In the genomic region with DNA sequence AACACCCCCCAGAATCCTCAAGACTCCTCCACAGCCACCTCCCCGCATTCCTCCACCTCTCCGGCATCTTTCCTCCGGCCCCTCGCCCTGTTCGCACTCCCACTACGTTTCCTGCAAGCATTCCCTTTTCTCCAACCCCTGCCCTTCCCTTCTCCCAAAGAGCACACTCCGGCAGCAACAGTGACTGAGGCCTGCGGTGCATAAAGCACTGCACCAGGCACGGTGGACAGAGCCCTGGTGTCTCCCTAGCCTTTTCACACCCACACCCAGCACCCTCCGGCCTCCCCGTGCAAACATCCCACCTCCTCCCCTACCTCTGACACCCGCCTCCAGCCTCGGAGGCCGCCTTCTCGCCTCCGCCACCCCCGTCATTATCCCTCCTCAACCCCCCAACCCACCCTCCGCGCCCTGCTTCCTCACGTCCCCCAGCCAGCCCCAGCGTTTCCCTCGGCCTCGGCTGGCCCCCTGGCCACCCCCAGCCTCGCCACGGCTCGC, we compare ENCODE assay signal across 8 cellular contexts. TPM values are rescaled to one million over a fixed set of nuclear protein-coding genes. Genes with fewer than 3 reads are reported as not detected.
DNase-seq lines count a peak whose midpoint lies in the region; ATAC-seq, FAIRE-seq and TF ChIP-seq lines count a peak whose summit lies in the region.

No MANE protein-coding gene starts in this region.

- H3K9ac ChIP-seq in adipocyte (ENCODE audit: low read length) = peak overlapping the region; percentile 95

- intact Hi-C loops in PC-9 (cut with micrococcal nuclease; ENCODE audit: unreplicated experiment) (loop anchor here (2.0 to 10.0 kb wide), 2 partner anchors 310 to 380 kb away; no protein-coding TSS in a partner anchor), heart right ventricle (cut with DNase I) (loop anchor here in 1 of 10 donors (10.0 kb wide), 1 partner anchor 140 kb away; no protein-coding TSS in a partner anchor), pancreas (cut with DNase I) (no loop called here)

- TF ChIP-seq CTCF in PC-9 (conservative IDR thresholded peaks at IDR 0.05) (no peak), heart right ventricle (IDR thresholded peaks at IDR 0.05) (no peak), pancreas (IDR thresholded peaks at IDR 0.05) (no peak)

- POLR2A ChIA-PET in PC-9 (lab: Charles Lee; ENCODE audit: unreplicated experiment) = interaction anchor here (0.5 to 0.7 kb wide), 5 partner anchors 39 to 587 kb away, joined by 3 to 8 read pairs (median 4); no protein-coding TSS in a partner anchor

- 1% methylated on average over 26 of the region's 26 CpGs for WGBS in heart right ventricle, 2 donors
- 0% methylated on average over 21 to 26 of the region's 26 CpGs for WGBS in pancreas, 2 donors

- no peaks in the 10 kb centered on the region for H3K9me3 ChIP-seq in PC-9 (ENCODE audit: insufficient read depth, low read depth)
- no peaks in the 10 kb centered on the region for H3K9me3 ChIP-seq in adipocyte (ENCODE audit: control insufficient read depth, low read length)
- no peaks in the 10 kb centered on the region for H3K9me3 ChIP-seq in heart right ventricle
- H3K9me3 ChIP-seq in pancreas = no peaks in the 10 kb centered on the region

- BruUV-seq in PC-9 (replicated peaks; lab: Mats Ljungman, UMichigan) = no TSS peak

- H3K27me3 ChIP-seq in PC-9 (ENCODE audit: insufficient read depth, low read depth) (no peaks in the 10 kb centered on the region), adipocyte (replicated peaks; ENCODE audit: control insufficient read depth, insufficient read depth, low read length) (no peaks in the 10 kb centered on the region), heart right ventricle (no peaks in the 10 kb centered on the region), pancreas (no peaks in the 10 kb centered on the region)

- peaks cover 61% of the 10 kb centered on the region for H3K79me2 ChIP-seq in PC-9 (ENCODE audit: low read depth)

- CTCF ChIA-PET in PC-9 (lab: Charles Lee) = interaction anchor here (0.6 to 0.7 kb wide), 2 partner anchors 53 to 54 kb away, joined by 7 to 11 read pairs; no protein-coding TSS in a partner anchor

- H2AFZ ChIP-seq in PC-9 = peak overlapping the region; percentile 83

- peak overlapping the region; percentile 97 for H3K4me2 ChIP-seq in PC-9

- H3K9me2 ChIP-seq in PC-9 (ENCODE audit: insufficient read depth) = no peaks in the 10 kb centered on the region

- H4K20me1 ChIP-seq in PC-9 (ENCODE audit: insufficient read depth) = peaks cover 24% of the 10 kb centered on the region

- no peaks in the 10 kb centered on the region for H3K36me3 ChIP-seq in PC-9 (ENCODE audit: low read depth)
- H3K36me3 ChIP-seq in adipocyte (ENCODE audit: control insufficient read depth, insufficient read depth, low read length, severe bottlenecking) = no peaks in the 10 kb centered on the region
- peaks cover 0 to 10% (median 0%) of the 10 kb centered on the region in 9 donors for H3K36me3 ChIP-seq in heart right ventricle
- H3K36me3 ChIP-seq in pancreas = no peaks in the 10 kb centered on the region

- peak; percentile 22 for ATAC-seq in HG03025 (IDR thresholded peaks at IDR 0.05; ENCODE audit: low FRiP score, unreplicated experiment)
- peak; percentile 32 to 62 (median 44) for ATAC-seq in heart right ventricle
- peak; percentile 39 to 61 (median 58) for ATAC-seq in pancreas
- ATAC-seq in GM19452 (IDR thresholded peaks at IDR 0.05; ENCODE audit: unreplicated experiment) = no peak

- H3K4me1 ChIP-seq in PC-9 (replicated peaks; ENCODE audit: insufficient read depth) = peaks cover 19% of the 10 kb centered on the region
- H3K4me1 ChIP-seq in adipocyte (ENCODE audit: control insufficient read depth, insufficient read depth, low read length) = peaks cover 18% of the 10 kb centered on the region
- peaks cover 9 to 45% (median 26%) of the 10 kb centered on the region in 9 donors for H3K4me1 ChIP-seq in heart right ventricle
- H3K4me1 ChIP-seq in pancreas = peaks cover 0 to 17% (median 11%) of the 10 kb centered on the region in 3 donors

- H3F3A ChIP-seq in PC-9 (ENCODE audit: insufficient read depth, low read depth) = peaks cover 14% of the 10 kb centered on the region

- H3K27ac ChIP-seq in PC-9 (0 out of 2 replicates have a peak overlapping the region, but pooled peaks have one; percentile 6), heart right ventricle (peak overlapping the region; percentile 59 to 98 (median 94)), pancreas (peak overlapping the region; percentile 76 to 93 (median 84))

- DNase-seq in SHP77 (lab: John Stamatoyannopoulos, UW) (peak; percentile 29 to 44), SHP77 treated with DMSO at 0.1 percent for 48 hours (lab: John Stamatoyannopoulos, UW) (no peak), PC-9 (peak in 1 of 2 experiments; percentile 43), adipocyte (ENCODE audit: low read depth) (peak; percentile 60), heart right ventricle (peak; percentile 22 to 35), pancreas (peak; percentile 36 to 79 (median 46))

- H3K4me3 ChIP-seq in PC-9 (peak overlapping the region; percentile 75), adipocyte (ENCODE audit: low read length) (peak overlapping the region; percentile 99), heart right ventricle (peak overlapping the region; percentile 63 to 88 (median 72)), pancreas (peak overlapping the region; percentile 65 to 79 (median 77))

- FAIRE-seq in pancreas (lab: Jason Lieb, UNC) = no peak

RNA-seq across cellular contexts. Expression of a gene that starts 0.6 kb away (rescaled TPM):
- total RNA-seq in PC-9 (2021) (53.8 and 62.6 TPM in 2 replicates), heart right ventricle (10 to 100 TPM; 33.5 to 59.6 (median 46.1) TPM), pancreas (10 to 100 TPM; 16.4 to 31.2 (median 18.6) TPM)
- polyA plus RNA-seq in heart right ventricle (1 to 10 TPM; 2.9 to 4.8 TPM), pancreas (1 to 10 TPM; 2.1 to 4.6 TPM)

Comparison
In these comparisons a context has a peak if more than half of its experiments do, and no peak if none do; other contexts are left out.
1. H3K27ac ChIP-seq: peak in every context shown above with its lines; median percentile 94 in heart right ventricle; 84 in pancreas; 6 in PC-9.